ENCODE assay signal across 1 cellular context in genomic region chr19:1247747-1248453, GRCh38.
TF ChIP-seq lines count a peak whose summit lies in the region.

No MANE protein-coding gene starts in this region.

TF ChIP-seq in HepG2, 621 proteins besides CTCF, POLR2A, EP300 and RAD21 (continued from another document):
- TF ChIP-seq E2F1 (CRISPR knock-in tag; IDR thresholded peaks at IDR 0.05) (peak; percentile 49; the same call in 1 of the 2 replicates), KAT2B (IDR thresholded peaks at IDR 0.05; ENCODE audit: borderline replicate concordance, low read depth, low read length) (no peak), MEIS2 (CRISPR knock-in tag; IDR thresholded peaks at IDR 0.05) (peak; percentile 61; the same call in 1 of the 2 replicates), ZNF547 (CRISPR knock-in tag; IDR thresholded peaks at IDR 0.05) (peak; percentile 50; the same call in 1 of the 2 replicates), ZBTB14 (CRISPR knock-in tag; IDR thresholded peaks at IDR 0.05) (no peak), ZNF589 (CRISPR knock-in tag; conservative IDR thresholded peaks at IDR 0.05) (no peak), ZNF891 (CRISPR knock-in tag; IDR thresholded peaks at IDR 0.05) (no peak), ESRRA (CRISPR knock-in tag; IDR thresholded peaks at IDR 0.05; ENCODE audit: low read depth) (no peak), ZNF562 (CRISPR knock-in tag; IDR thresholded peaks at IDR 0.05; ENCODE audit: borderline replicate concordance) (no peak), NFE2L1 (CRISPR knock-in tag; IDR thresholded peaks at IDR 0.05; ENCODE audit: borderline replicate concordance) (peak; percentile 71; the same call in 1 of the 2 replicates), ZNF569 (CRISPR knock-in tag; IDR thresholded peaks at IDR 0.05; ENCODE audit: borderline replicate concordance) (no peak), ZBTB10 (CRISPR knock-in tag; IDR thresholded peaks at IDR 0.05; ENCODE audit: borderline replicate concordance) (peak; percentile 99), ZFP36L2 (CRISPR knock-in tag; IDR thresholded peaks at IDR 0.05) (no peak), MAFG (CRISPR knock-in tag; IDR thresholded peaks at IDR 0.05) (no peak), PRDM4 (CRISPR knock-in tag; IDR thresholded peaks at IDR 0.05; ENCODE audit: borderline replicate concordance) (no peak), ZNF276 (CRISPR knock-in tag; IDR thresholded peaks at IDR 0.05; ENCODE audit: low read depth) (no peak), ZNF564 (CRISPR knock-in tag; IDR thresholded peaks at IDR 0.05) (no peak)
TF ChIP-seq in HepG2: peak in this region for 155.
